In genomic region chr2:38528008-38528442, GRCh38 we compare ENCODE assay signal across 8 cellular contexts.
DNase-seq lines count a peak whose midpoint lies in the region; ATAC-seq and TF ChIP-seq lines count a peak whose summit lies in the region.

No MANE protein-coding gene starts in this region.

- peaks cover 29% of the 10 kb centered on the region for H3K4me1 ChIP-seq in OCI-LY1 (ENCODE audit: insufficient read depth, low read length, severe bottlenecking)
- peaks cover 39% of the 10 kb centered on the region for H3K4me1 ChIP-seq in adipocyte (ENCODE audit: control insufficient read depth, insufficient read depth, low read length)
- no peaks in the 10 kb centered on the region for H3K4me1 ChIP-seq in right atrium auricular region

- H3K9me3 ChIP-seq in OCI-LY1 (ENCODE audit: low read length) (no peaks in the 10 kb centered on the region), adipocyte (ENCODE audit: control insufficient read depth, low read length) (no peaks in the 10 kb centered on the region), right atrium auricular region (no peaks in the 10 kb centered on the region)

- no peaks in the 10 kb centered on the region for H3F3A ChIP-seq in OCI-LY1 (ENCODE audit: insufficient read depth, low read length)

- peak overlapping the region; percentile 38; the same call in 1 of the 2 replicates for H2AFZ ChIP-seq in OCI-LY1 (ENCODE audit: low read length)

- no peak for ATAC-seq in GM21367 (IDR thresholded peaks at IDR 0.05; ENCODE audit: unreplicated experiment)

- H3K9me2 ChIP-seq in OCI-LY1 (ENCODE audit: low read depth, low read length) = no peaks in the 10 kb centered on the region

- peak; percentile 65 for DNase-seq in activated naive CD4-positive, alpha-beta T cell treated with Interleukin-2 at 50 U/mL for 16 hours
- no peak for DNase-seq in activated naive CD4-positive, alpha-beta T cell (lab: John Stamatoyannopoulos, UW)
- DNase-seq in adipocyte (ENCODE audit: low read depth) (peak; percentile 75), right atrium auricular region (ENCODE audit: low spot score) (no peak), retina (peak; percentile 80), ureter (ENCODE audit: low spot score) (no peak)

- H3K27ac ChIP-seq in OCI-LY1 (ENCODE audit: low read depth, low read length, poor library complexity, severe bottlenecking) (no peak overlapping the region), right atrium auricular region (peak overlapping the region; percentile 12 to 46)

- H4K20me1 ChIP-seq in OCI-LY1 (ENCODE audit: insufficient read depth, low read length) = no peaks in the 10 kb centered on the region

- H3K9ac ChIP-seq in OCI-LY1 (ENCODE audit: low read length) = peak overlapping the region; percentile 8; the same call in 1 of the 2 replicates
- peak overlapping the region; percentile 81 for H3K9ac ChIP-seq in adipocyte (ENCODE audit: low read length)

- H3K79me2 ChIP-seq in OCI-LY1 (ENCODE audit: insufficient read depth, low read length) = no peaks in the 10 kb centered on the region

- H3K4me2 ChIP-seq in OCI-LY1 (ENCODE audit: low read length) = peak overlapping the region; percentile 70

- TF ChIP-seq CTCF in OCI-LY1 (IDR thresholded peaks at IDR 0.05; ENCODE audit: low read length) = no peak
- TF ChIP-seq CTCF in right atrium auricular region (IDR thresholded peaks at IDR 0.05) = no peak

- H3K4me3 ChIP-seq in OCI-LY1 (ENCODE audit: low read depth, low read length, poor library complexity, severe bottlenecking) (peak overlapping the region; percentile 49), adipocyte (ENCODE audit: low read length) (peak overlapping the region; percentile 82), right atrium auricular region (peak overlapping the region; percentile 23 to 45)

- no peaks in the 10 kb centered on the region for H3K36me3 ChIP-seq in OCI-LY1 (ENCODE audit: insufficient read depth, low read length)
- no peaks in the 10 kb centered on the region for H3K36me3 ChIP-seq in adipocyte (ENCODE audit: control insufficient read depth, insufficient read depth, low read length, severe bottlenecking)
- no peaks in the 10 kb centered on the region for H3K36me3 ChIP-seq in right atrium auricular region

- H3K27me3 ChIP-seq in OCI-LY1 (ENCODE audit: insufficient read depth, low read length) (no peaks in the 10 kb centered on the region), adipocyte (replicated peaks; ENCODE audit: control insufficient read depth, insufficient read depth, low read length) (peaks cover 4% of the 10 kb centered on the region), right atrium auricular region (no peaks in the 10 kb centered on the region)

Comparison
In these comparisons a context has a peak if more than half of its experiments do, and no peak if none do; other contexts are left out.
1. DNase-seq: peak in activated naive CD4-positive, alpha-beta T cell treated with Interleukin-2 at 50 U/mL for 16 hours (single experiment), adipocyte (single experiment) and retina (single experiment); none in activated naive CD4-positive, alpha-beta T cell (0 of 4), right atrium auricular region (single experiment) and ureter (single experiment).
2. Peak in every context shown above with its lines, with median percentiles within 50 percentile points of each other: H3K4me3 ChIP-seq.